Comparison of ENCODE assay signal across 8 cellular contexts in genomic region chr3:46812237-46812791, GRCh38. TPM values are rescaled to one million over a fixed set of nuclear protein-coding genes. Genes with fewer than 3 reads are reported as not detected.
DNase-seq lines count a peak whose midpoint lies in the region; ATAC-seq and TF ChIP-seq lines count a peak whose summit lies in the region.

No MANE protein-coding gene starts in this region.

- H3K36me3 ChIP-seq in lower lobe of right lung: no peaks in the 10 kb centered on the region

- H3K27ac Mint-ChIP-seq in activated CD4-positive, alpha-beta T cell treated with anti-CD3 and anti-CD28 coated beads, Interleukin-2, amount 10 ng/mL, durations not matched to agents 24 days and 14 days: no peak overlapping the region
- H3K27ac Mint-ChIP-seq in dendritic cell treated with granulocyte-macrophage colony-stimulating factor and Interleukin-4, amounts not matched to agents 40 ng/mL and 50 ng/mL, for 4 days: no peak overlapping the region

- H3K27me3 Mint-ChIP-seq in activated CD4-positive, alpha-beta T cell treated with anti-CD3 and anti-CD28 coated beads, Interleukin-2, amount 10 ng/mL, durations not matched to agents 24 days and 14 days: peaks cover 28% of the 10 kb centered on the region
- peaks cover 41% of the 10 kb centered on the region for H3K27me3 Mint-ChIP-seq in dendritic cell treated with granulocyte-macrophage colony-stimulating factor and Interleukin-4, amounts not matched to agents 40 ng/mL and 50 ng/mL, for 4 days

- H3K4me1 Mint-ChIP-seq in activated CD4-positive, alpha-beta T cell treated with anti-CD3 and anti-CD28 coated beads, Interleukin-2, amount 10 ng/mL, durations not matched to agents 24 days and 14 days: peaks cover 16% of the 10 kb centered on the region
- H3K4me1 Mint-ChIP-seq in dendritic cell treated with granulocyte-macrophage colony-stimulating factor and Interleukin-4, amounts not matched to agents 40 ng/mL and 50 ng/mL, for 4 days (ENCODE audit: low read depth): peaks cover 5% of the 10 kb centered on the region

- H3K4me3 ChIP-seq in AG04449 (ENCODE audit: low read depth, low read length) (peak overlapping the region; percentile 41), lower lobe of right lung (peak overlapping the region; percentile 52)

- H3K9me3 Mint-ChIP-seq in activated CD4-positive, alpha-beta T cell treated with anti-CD3 and anti-CD28 coated beads, Interleukin-2, amount 10 ng/mL, durations not matched to agents 24 days and 14 days: no peaks in the 10 kb centered on the region
- H3K9me3 Mint-ChIP-seq in dendritic cell treated with granulocyte-macrophage colony-stimulating factor and Interleukin-4, amounts not matched to agents 40 ng/mL and 50 ng/mL, for 4 days: no peaks in the 10 kb centered on the region

- no peaks in the 10 kb centered on the region for H3K27me3 ChIP-seq in lower lobe of right lung (ENCODE audit: low read depth)

- H3K27ac ChIP-seq in lower lobe of right lung: no peak overlapping the region

- DNase-seq in AG04449 (ENCODE audit: low read depth, low spot score): no peak
- DNase-seq in HK-2 (ENCODE audit: unreplicated experiment): peak; percentile 8
- peak; percentile 88 for DNase-seq in activated CD4-positive, alpha-beta T cell treated with anti-CD3 and anti-CD28 coated beads, Interleukin-2, amount 10 ng/mL, durations not matched to agents 24 days and 14 days
- peak; percentile 83 for DNase-seq in lower lobe of right lung
- DNase-seq in stimulated activated CD8-positive, alpha-beta memory T cell treated with anti-CD3 and anti-CD28 coated beads, Interleukin-15, amount 100 ng/mL, for 1 hour (ENCODE audit: low read depth): peak; percentile 44

- TF ChIP-seq CTCF in AG04449 (IDR thresholded peaks at IDR 0.05; ENCODE audit: insufficient read depth, low read length, missing control alignments) (no peak), lower lobe of right lung (IDR thresholded peaks at IDR 0.05) (no peak)

- H3K4me1 ChIP-seq in lower lobe of right lung: peaks cover 14% of the 10 kb centered on the region

- no peaks in the 10 kb centered on the region for H3K9me3 ChIP-seq in lower lobe of right lung

- intact Hi-C loops in activated CD4-positive, alpha-beta T cell treated with anti-CD3 and anti-CD28 coated beads, Interleukin-2, amount 10 ng/mL, durations not matched to agents 24 days and 14 days (cut with micrococcal nuclease): no loop called here
- intact Hi-C loops in dendritic cell treated with granulocyte-macrophage colony-stimulating factor and Interleukin-4, amounts not matched to agents 40 ng/mL and 50 ng/mL, for 4 days (cut with micrococcal nuclease): no loop called here
- intact Hi-C loops in lower lobe of right lung (cut with DNase I): no loop called here

- CTCF ChIA-PET in AG04449 (lab: Yijun Ruan, JAX): no interaction called here

- peak overlapping the region; percentile 76 for H3K4me3 Mint-ChIP-seq in activated CD4-positive, alpha-beta T cell treated with anti-CD3 and anti-CD28 coated beads, Interleukin-2, amount 10 ng/mL, durations not matched to agents 24 days and 14 days
- H3K4me3 Mint-ChIP-seq in dendritic cell treated with granulocyte-macrophage colony-stimulating factor and Interleukin-4, amounts not matched to agents 40 ng/mL and 50 ng/mL, for 4 days: peak overlapping the region; percentile 57

- POLR2A ChIA-PET in AG04449 (lab: Yijun Ruan, JAX): no interaction called here

- no peaks in the 10 kb centered on the region for H3K36me3 Mint-ChIP-seq in activated CD4-positive, alpha-beta T cell treated with anti-CD3 and anti-CD28 coated beads, Interleukin-2, amount 10 ng/mL, durations not matched to agents 24 days and 14 days (ENCODE audit: low read depth)
- no peaks in the 10 kb centered on the region for H3K36me3 Mint-ChIP-seq in dendritic cell treated with granulocyte-macrophage colony-stimulating factor and Interleukin-4, amounts not matched to agents 40 ng/mL and 50 ng/mL, for 4 days (ENCODE audit: low read depth)

- ATAC-seq in lower lobe of right lung: peak; percentile 95 to 99
- no peak for ATAC-seq in GM21528 (IDR thresholded peaks at IDR 0.05; ENCODE audit: low FRiP score, unreplicated experiment)
- no peak for ATAC-seq in HG03460 (IDR thresholded peaks at IDR 0.05; ENCODE audit: unreplicated experiment)

RNA-seq across cellular contexts. Expression of gene MYL3, which starts 50.9 kb away (rescaled TPM):
- total RNA-seq in activated CD4-positive, alpha-beta T cell treated with anti-CD3 and anti-CD28 coated beads, Interleukin-2, amount 10 ng/mL, durations not matched to agents 24 days and 14 days: not detected in 2 replicates
- 2.0 TPM for total RNA-seq in lower lobe of right lung

Comparison
In these comparisons a context has a peak if more than half of its experiments do, and no peak if none do; other contexts are left out.
1. ATAC-seq: peak in lower lobe of right lung (2 of 2); none in GM21528 (single experiment) and HG03460 (single experiment).